Comparison of ENCODE assay signal across 1 cellular context in genomic region chr2:170930132-170931109, GRCh38.
TF ChIP-seq lines count a peak whose summit lies in the region.

No MANE protein-coding gene starts in this region.

TF ChIP-seq in HepG2, 621 proteins besides CTCF, POLR2A, EP300 and RAD21 (continued from another document and continues in another):
- peak; percentile 69; the same call in 1 of the 2 replicates for TF ChIP-seq YEATS2 (CRISPR knock-in tag; IDR thresholded peaks at IDR 0.05; ENCODE audit: borderline replicate concordance)
- TF ChIP-seq SAP130 (CRISPR knock-in tag; IDR thresholded peaks at IDR 0.05; ENCODE audit: low read depth) = peak; percentile 83
- no peak for TF ChIP-seq ZBTB21 (CRISPR knock-in tag; IDR thresholded peaks at IDR 0.05)
- TF ChIP-seq ZNF407 (CRISPR knock-in tag; IDR thresholded peaks at IDR 0.05; ENCODE audit: not compliant biosample characterization) = no peak
- peak; percentile 45; the same call in 1 of the 2 replicates for TF ChIP-seq MAX (IDR thresholded peaks at IDR 0.05)
- no peak for TF ChIP-seq HNF4A (CRISPR knock-in tag; IDR thresholded peaks at IDR 0.05)
- TF ChIP-seq TBX3 (IDR thresholded peaks at IDR 0.05; ENCODE audit: borderline replicate concordance) = peak; percentile 79
- TF ChIP-seq THAP11 (CRISPR knock-in tag; IDR thresholded peaks at IDR 0.05) = peak; percentile 66
- TF ChIP-seq HMGXB4 (CRISPR knock-in tag; IDR thresholded peaks at IDR 0.05; ENCODE audit: borderline replicate concordance in 1 of 2, low read depth in 1 of 2) = peak in 1 of 2 experiments; percentile 59; a peak in 2 of 4 replicates
- TF ChIP-seq SETDB1 (CRISPR knock-in tag; IDR thresholded peaks at IDR 0.05; ENCODE audit: borderline replicate concordance) = no peak
- peak; percentile 70; the same call in 1 of the 2 replicates for TF ChIP-seq ZFP37 (CRISPR knock-in tag; IDR thresholded peaks at IDR 0.05; ENCODE audit: borderline replicate concordance)
- no peak for TF ChIP-seq PITX1 (CRISPR knock-in tag; IDR thresholded peaks at IDR 0.05)
- no peak for TF ChIP-seq HNRNPLL (IDR thresholded peaks at IDR 0.05; ENCODE audit: low read depth, low read length, poor library complexity, severe bottlenecking)
- TF ChIP-seq TEAD3 (CRISPR knock-in tag; optimal IDR thresholded peaks at IDR 0.05; ENCODE audit: borderline replicate concordance) = peak; percentile 23
- TF ChIP-seq TAF1 (CRISPR knock-in tag; IDR thresholded peaks at IDR 0.05) = peak; percentile 35
- peak; percentile 18; the same call in 1 of the 2 replicates for TF ChIP-seq ZNF335 (CRISPR knock-in tag; IDR thresholded peaks at IDR 0.05)
- peak; percentile 61 for TF ChIP-seq ZBTB40 (IDR thresholded peaks at IDR 0.05)
- TF ChIP-seq ZBTB40 (CRISPR knock-in tag; IDR thresholded peaks at IDR 0.05) = no peak
- TF ChIP-seq ZNF142 (CRISPR knock-in tag; IDR thresholded peaks at IDR 0.05) = no peak; the same call in 1 of the 2 replicates
- TF ChIP-seq SCMH1 (CRISPR knock-in tag; IDR thresholded peaks at IDR 0.05; ENCODE audit: borderline replicate concordance) = no peak
- TF ChIP-seq GABPA (IDR thresholded peaks at IDR 0.05; ENCODE audit: low read depth, low read length) = peak; percentile 62
- peak; percentile 86 for TF ChIP-seq GABPA (CRISPR knock-in tag; IDR thresholded peaks at IDR 0.05; ENCODE audit: low read depth)
- TF ChIP-seq SALL1 (CRISPR knock-in tag; IDR thresholded peaks at IDR 0.05) = peak; percentile 37; the same call in 1 of the 2 replicates
- TF ChIP-seq GATAD2A (CRISPR knock-in tag; IDR thresholded peaks at IDR 0.05) = no peak
- TF ChIP-seq ATF7-NPFF (CRISPR knock-in tag; IDR thresholded peaks at IDR 0.05; ENCODE audit: low read depth) = no peak
- peak; percentile 38; the same call in 1 of the 2 replicates for TF ChIP-seq CEBPG (CRISPR knock-in tag; IDR thresholded peaks at IDR 0.05)
- TF ChIP-seq NR2C2 (CRISPR knock-in tag; IDR thresholded peaks at IDR 0.05; ENCODE audit: borderline replicate concordance) = 0 out of 2 replicates have a peak, but pooled peaks have one; percentile 14
- TF ChIP-seq ZNF784 (CRISPR knock-in tag; IDR thresholded peaks at IDR 0.05; ENCODE audit: borderline replicate concordance) = 0 out of 2 replicates have a peak, but pooled peaks have one; percentile 10
- TF ChIP-seq GABPB1 (CRISPR knock-in tag; IDR thresholded peaks at IDR 0.05) = peak; percentile 74; the same call in 1 of the 2 replicates
